ENCODE assay signal across 8 cellular contexts in genomic region chr17:32518856-32519768, GRCh38. TPM values are rescaled to one million over a fixed set of nuclear protein-coding genes. Genes with fewer than 3 reads are reported as not detected.
A peak's percentile ranks its signal among the peaks of the same experiment; 100 is the strongest.
DNase-seq lines count a peak whose midpoint lies in the region; ATAC-seq and TF ChIP-seq lines count a peak whose summit lies in the region.

No MANE protein-coding gene starts in this region.

- H3K4me1 Mint-ChIP-seq in activated B cell treated with CpG ODN at 0.5 μM for 24 hours: peaks cover 87% of the 10 kb centered on the region

- no peaks in the 10 kb centered on the region for H3K9me3 ChIP-seq in left lung

- ATAC-seq in activated B cell treated with CpG ODN at 0.5 μM for 24 hours (ENCODE audit: low read depth) (peak; percentile 14), left lung (peak; percentile 87), HG03354 (IDR thresholded peaks at IDR 0.05; ENCODE audit: poor library complexity, severe bottlenecking, unreplicated experiment) (no peak)

- peak overlapping the region; percentile 86 for H3K27ac Mint-ChIP-seq in activated B cell treated with CpG ODN at 0.5 μM for 24 hours

- no peaks in the 10 kb centered on the region for H3K9me3 Mint-ChIP-seq in activated B cell treated with CpG ODN at 0.5 μM for 24 hours

- peaks cover 5 to 17% of the 10 kb centered on the region in 2 donors for H3K4me1 ChIP-seq in left lung

- H3K27ac ChIP-seq in left lung: peak overlapping the region in 1 of 2 donors; percentile 44

- H3K36me3 ChIP-seq in left lung: no peaks in the 10 kb centered on the region

- H3K36me3 Mint-ChIP-seq in activated B cell treated with CpG ODN at 0.5 μM for 24 hours (ENCODE audit: low read depth): no peaks in the 10 kb centered on the region

- no peak for TF ChIP-seq CTCF in activated B cell treated with CpG ODN at 0.5 μM for 24 hours (IDR thresholded peaks at IDR 0.05)
- TF ChIP-seq CTCF in choroid plexus epithelial cell (conservative IDR thresholded peaks at IDR 0.05; ENCODE audit: low read depth, low read length): no peak
- TF ChIP-seq CTCF in left lung (IDR thresholded peaks at IDR 0.05): no peak

- CTCF ChIA-PET in activated B cell treated with CpG ODN at 0.5 μM for 24 hours (lab: Charles Lee): interaction anchor here (1.0 kb wide), 1 partner anchor 57 kb away, joined by 3 read pairs; no protein-coding TSS in a partner anchor

- peak overlapping the region; percentile 87 for H3K4me3 Mint-ChIP-seq in activated B cell treated with CpG ODN at 0.5 μM for 24 hours

- POLR2A ChIA-PET in activated B cell treated with CpG ODN at 0.5 μM for 24 hours (lab: Charles Lee): interaction anchor here (0.6 to 5.0 kb wide), 12 partner anchors 9 to 1684 kb away, joined by 3 to 21 read pairs (median 4); partner anchors contain the start of gene CDK5R1

- no peaks in the 10 kb centered on the region for H3K27me3 Mint-ChIP-seq in activated B cell treated with CpG ODN at 0.5 μM for 24 hours

- intact Hi-C loops in activated B cell treated with CpG ODN at 0.5 μM for 24 hours (cut with micrococcal nuclease): no loop called here
- intact Hi-C loops in left lung (cut with DNase I): no loop called here

- peak; percentile 62 for DNase-seq in Daoy (ENCODE audit: low read depth)
- peak; percentile 69 for DNase-seq in NCI-H1417 treated with DMSO at 0.1 percent for 48 hours (lab: John Stamatoyannopoulos, UW)
- peak; percentile 48 for DNase-seq in activated B cell treated with CpG ODN at 0.5 μM for 24 hours
- DNase-seq in choroid plexus epithelial cell (ENCODE audit: low read depth): peak; percentile 16
- DNase-seq in left lung: peak in 1 of 2 donors; percentile 86
- peak; percentile 40 for DNase-seq in stimulated activated CD8-positive, alpha-beta memory T cell treated with anti-CD3 and anti-CD28 coated beads, Interleukin-4, amount 100 ng/mL, for 24 hours (ENCODE audit: low read depth)
- no peak for DNase-seq in cortex of kidney (lab: John Stamatoyannopoulos, UW)

- H3K27me3 ChIP-seq in left lung: peaks cover 0 to 36% of the 10 kb centered on the region in 2 donors

- H3K4me3 ChIP-seq in choroid plexus epithelial cell (ENCODE audit: low read depth, low read length) (peak overlapping the region; percentile 53), left lung (peak overlapping the region; percentile 24 to 42)

RNA-seq across cellular contexts. Expression of gene CDK5R1, which starts 32.3 kb away (rescaled TPM):
- total RNA-seq in Daoy (2014; rRNA removed; shearing (Covaris generic)): 2.4 and 4.2 TPM in 2 replicates
- total RNA-seq in activated B cell treated with CpG ODN at 0.5 μM for 24 hours (9.3 and 9.6 TPM in 2 replicates), left lung (1 to 10 TPM; 1.3 to 1.5 TPM)
